ENCODE assay signal across 20 cellular contexts in the genomic region with DNA sequence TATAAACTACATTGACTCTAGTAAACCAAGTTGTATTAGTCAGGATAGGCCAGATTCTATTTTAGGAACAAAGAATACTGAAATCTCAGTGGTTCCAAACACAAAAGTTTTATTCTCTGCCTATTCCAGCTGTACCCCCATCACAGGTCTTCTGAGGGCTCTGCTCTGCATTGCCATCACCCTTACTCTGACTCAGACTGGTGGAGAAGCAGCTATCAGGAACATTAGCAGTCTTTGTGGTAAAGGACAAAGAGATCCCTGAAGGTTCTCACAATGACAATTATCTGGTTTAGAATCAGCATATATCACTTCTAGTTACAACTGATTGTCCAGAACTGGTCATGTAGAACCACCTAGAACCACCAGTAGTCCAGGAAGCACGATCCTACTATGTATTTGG.
"Had no signal": no experiment of that assay in that cellular context is flagged by ENCODE, and none has a peak within 500 bp of the region (broad histone marks: within the 10 kb centered on the region; RNA-seq: fewer than 3 reads in every experiment).

No MANE protein-coding gene starts in this region.

- H3K27ac Mint-ChIP-seq: naive thymus-derived CD8-positive, alpha-beta T cell; stimulated activated naive B cell treated with anti-CD40 and anti-IgM and Interleukin-4, amounts not matched to agents 10 μg/mL and 1 μg/mL and 100 μg/mL, for 72 hours; stimulated activated naive CD8-positive, alpha-beta T cell treated with anti-CD3 and anti-CD28 coated beads, Interleukin-15, Interleukin-2, amounts not matched to agents 100 ng/mL and 50 ng/mL, for 24 hours had no signal

- H3K4me1 Mint-ChIP-seq: naive thymus-derived CD8-positive, alpha-beta T cell; stimulated activated naive B cell treated with anti-CD40 and anti-IgM and Interleukin-4, amounts not matched to agents 10 μg/mL and 1 μg/mL and 100 μg/mL, for 72 hours had no signal

- H3K9me3 ChIP-seq: esophagus muscularis mucosa, lower lobe of right lung, ovary, right lobe of liver, thoracic aorta, transverse colon, upper lobe of right lung, uterus had no signal

- H3K36me3 Mint-ChIP-seq: naive thymus-derived CD8-positive, alpha-beta T cell; stimulated activated naive B cell treated with anti-CD40 and anti-IgM and Interleukin-4, amounts not matched to agents 10 μg/mL and 1 μg/mL and 100 μg/mL, for 72 hours had no signal

- DNase-seq: dermis blood vessel endothelial cell; effector memory CD4-positive, alpha-beta T cell; left ventricle myocardium superior; lower lobe of right lung; naive thymus-derived CD8-positive, alpha-beta T cell; occipital lobe; ovary; posterior cingulate gyrus; right lobe of liver; small intestine; stimulated activated CD4-positive, alpha-beta T cell treated with anti-CD3 and anti-CD28 coated beads, Interleukin-15, amount 100 ng/mL, for 24 hours; stimulated activated CD4-positive, alpha-beta T cell treated with anti-CD3 and anti-CD28 coated beads, Interleukin-2, amount 100 ng/mL, for 48 hours; stimulated activated naive B cell treated with anti-CD40 and anti-IgM and Interleukin-4, amounts not matched to agents 10 μg/mL and 1 μg/mL and 100 μg/mL, for 72 hours; transverse colon; upper lobe of right lung; uterus had no signal

- H3K4me3 ChIP-seq: coronary artery, esophagus muscularis mucosa, lower lobe of right lung, ovary, right lobe of liver, thoracic aorta, transverse colon, upper lobe of right lung, uterus had no signal

- H3K27me3 Mint-ChIP-seq: naive thymus-derived CD8-positive, alpha-beta T cell; stimulated activated naive B cell treated with anti-CD40 and anti-IgM and Interleukin-4, amounts not matched to agents 10 μg/mL and 1 μg/mL and 100 μg/mL, for 72 hours; stimulated activated naive CD8-positive, alpha-beta T cell treated with anti-CD3 and anti-CD28 coated beads, Interleukin-15, Interleukin-2, amounts not matched to agents 100 ng/mL and 50 ng/mL, for 24 hours had no signal

- H3K4me3 Mint-ChIP-seq: naive thymus-derived CD8-positive, alpha-beta T cell; stimulated activated naive B cell treated with anti-CD40 and anti-IgM and Interleukin-4, amounts not matched to agents 10 μg/mL and 1 μg/mL and 100 μg/mL, for 72 hours; stimulated activated naive CD8-positive, alpha-beta T cell treated with anti-CD3 and anti-CD28 coated beads, Interleukin-15, Interleukin-2, amounts not matched to agents 100 ng/mL and 50 ng/mL, for 24 hours had no signal

- H3K36me3 ChIP-seq: esophagus muscularis mucosa, lower lobe of right lung, ovary, right lobe of liver, thoracic aorta, transverse colon, upper lobe of right lung, uterus had no signal

- H3K27ac ChIP-seq: coronary artery, esophagus muscularis mucosa, lower lobe of right lung, ovary, right lobe of liver, thoracic aorta, transverse colon, upper lobe of right lung, uterus had no signal

- H3K27me3 ChIP-seq: esophagus muscularis mucosa, ovary, right lobe of liver, transverse colon, upper lobe of right lung, uterus had no signal

- H3K9me3 Mint-ChIP-seq: naive thymus-derived CD8-positive, alpha-beta T cell; stimulated activated naive B cell treated with anti-CD40 and anti-IgM and Interleukin-4, amounts not matched to agents 10 μg/mL and 1 μg/mL and 100 μg/mL, for 72 hours; stimulated activated naive CD8-positive, alpha-beta T cell treated with anti-CD3 and anti-CD28 coated beads, Interleukin-15, Interleukin-2, amounts not matched to agents 100 ng/mL and 50 ng/mL, for 24 hours had no signal

- H3K4me1 ChIP-seq: esophagus muscularis mucosa, lower lobe of right lung, right lobe of liver, transverse colon, upper lobe of right lung, uterus had no signal

- ATAC-seq: left ventricle myocardium superior; lower lobe of right lung; naive thymus-derived CD8-positive, alpha-beta T cell; right lobe of liver; stimulated activated naive B cell treated with anti-CD40 and anti-IgM and Interleukin-4, amounts not matched to agents 10 μg/mL and 1 μg/mL and 100 μg/mL, for 72 hours; upper lobe of right lung had no signal
